27 cellular contexts compared by ENCODE assay signal in genomic region chr19:54708781-54709180, GRCh38. TPM values are rescaled to one million over a fixed set of nuclear protein-coding genes. Genes with fewer than 3 reads are reported as not detected.
DNase-seq lines count a peak whose midpoint lies in the region; ATAC-seq and TF ChIP-seq lines count a peak whose summit lies in the region.
"Had no signal": no experiment of that assay in that cellular context is flagged by ENCODE, and none has a peak within 500 bp of the region (broad histone marks: within the 10 kb centered on the region; RNA-seq: fewer than 3 reads in every experiment).

No MANE protein-coding gene starts in this region.

- H3K36me3 ChIP-seq in Loucy (ENCODE audit: insufficient read depth, low read length) (no peaks in the 10 kb centered on the region), Caco-2 (ENCODE audit: control insufficient read depth, insufficient read depth, low read length) (no peaks in the 10 kb centered on the region)
- H3K36me3 ChIP-seq: sigmoid colon had no signal

- H3K27me3 Mint-ChIP-seq in effector memory CD8-positive, alpha-beta T cell = peaks cover 10 to 44% of the 10 kb centered on the region in 2 donors
- H3K27me3 Mint-ChIP-seq in T-helper 17 cell = peaks cover 25% of the 10 kb centered on the region
- H3K27me3 Mint-ChIP-seq in Caco-2 (ENCODE audit: insufficient read depth, unreplicated experiment) = peaks cover 23% of the 10 kb centered on the region
- H3K27me3 Mint-ChIP-seq: progenitor cell of endocrine pancreas had no signal

- no TSS peak for BruUV-seq in Caco-2 (replicated peaks; lab: Mats Ljungman, UMichigan)

- no peaks in the 10 kb centered on the region for H3K9me3 Mint-ChIP-seq in effector memory CD8-positive, alpha-beta T cell
- H3K9me3 Mint-ChIP-seq in Caco-2 (ENCODE audit: unreplicated experiment) = no peaks in the 10 kb centered on the region
- H3K9me3 Mint-ChIP-seq: activated CD4-positive, alpha-beta memory T cell treated with anti-CD3 and anti-CD28 coated beads for 36 hours; stimulated activated naive CD8-positive, alpha-beta T cell treated with anti-CD3 and anti-CD28 coated beads, Interleukin-15, Interleukin-2, amounts not matched to agents 100 ng/mL and 50 ng/mL, for 24 hours had no signal

- peak overlapping the region; percentile 25 to 27 for H3K4me3 Mint-ChIP-seq in effector memory CD8-positive, alpha-beta T cell
- H3K4me3 Mint-ChIP-seq in T-helper 17 cell (no peak overlapping the region), Caco-2 (ENCODE audit: unreplicated experiment) (no peak overlapping the region)
- H3K4me3 Mint-ChIP-seq: activated CD4-positive, alpha-beta memory T cell treated with anti-CD3 and anti-CD28 coated beads for 36 hours; brain; stimulated activated naive CD8-positive, alpha-beta T cell treated with anti-CD3 and anti-CD28 coated beads, Interleukin-15, Interleukin-2, amounts not matched to agents 100 ng/mL and 50 ng/mL, for 24 hours had no signal

- H3K27me3 ChIP-seq in Loucy (ENCODE audit: insufficient read depth, low read length, poor library complexity, severe bottlenecking) (no peaks in the 10 kb centered on the region), Caco-2 (replicated peaks; ENCODE audit: control insufficient read depth, insufficient read depth, low read length) (no peaks in the 10 kb centered on the region)
- H3K27me3 ChIP-seq: sigmoid colon had no signal

- H3K4me1 Mint-ChIP-seq in effector memory CD8-positive, alpha-beta T cell (ENCODE audit: low read depth in 2 of 2) = peaks cover 25 to 26% of the 10 kb centered on the region in 2 donors
- H3K4me1 Mint-ChIP-seq in T-helper 17 cell (peaks cover 5% of the 10 kb centered on the region), Caco-2 (ENCODE audit: low read depth, unreplicated experiment) (no peaks in the 10 kb centered on the region)
- H3K4me1 Mint-ChIP-seq: brain had no signal

- H3K9me3 ChIP-seq in Loucy (ENCODE audit: insufficient read depth, low read depth, low read length) = no peaks in the 10 kb centered on the region
- no peaks in the 10 kb centered on the region for H3K9me3 ChIP-seq in T-helper 17 cell (ENCODE audit: control insufficient read depth, low read length, poor library complexity, severe bottlenecking)
- H3K9me3 ChIP-seq in Caco-2 = no peaks in the 10 kb centered on the region
- H3K9me3 ChIP-seq: sigmoid colon had no signal

- peak overlapping the region in 1 of 2 donors; percentile 55 for H3K27ac Mint-ChIP-seq in effector memory CD8-positive, alpha-beta T cell
- H3K27ac Mint-ChIP-seq in T-helper 17 cell = no peak overlapping the region
- no peak overlapping the region for H3K27ac Mint-ChIP-seq in Caco-2 (ENCODE audit: unreplicated experiment)
- H3K27ac Mint-ChIP-seq: activated CD4-positive, alpha-beta memory T cell treated with anti-CD3 and anti-CD28 coated beads for 36 hours; brain; progenitor cell of endocrine pancreas; stimulated activated naive CD8-positive, alpha-beta T cell treated with anti-CD3 and anti-CD28 coated beads, Interleukin-15, Interleukin-2, amounts not matched to agents 100 ng/mL and 50 ng/mL, for 24 hours had no signal

- H3K4me3 ChIP-seq in Loucy (ENCODE audit: low read length, poor library complexity, severe bottlenecking) (no peak overlapping the region), Caco-2 (ENCODE audit: low read depth, low read length) (no peak overlapping the region)
- H3K4me3 ChIP-seq: sigmoid colon had no signal

- no peak for ATAC-seq in effector memory CD8-positive, alpha-beta T cell (replicated peaks)
- ATAC-seq in T-helper 17 cell = no peak
- ATAC-seq: HCT116, SK-N-SH treated with all-trans-retinoic acid at 6 μM for 48 hours had no signal

- no peaks in the 10 kb centered on the region for H3K36me3 Mint-ChIP-seq in effector memory CD8-positive, alpha-beta T cell (ENCODE audit: insufficient read depth)
- H3K36me3 Mint-ChIP-seq in T-helper 17 cell (ENCODE audit: low read depth) (no peaks in the 10 kb centered on the region), Caco-2 (ENCODE audit: insufficient read depth, unreplicated experiment) (no peaks in the 10 kb centered on the region)
- H3K36me3 Mint-ChIP-seq: activated CD4-positive, alpha-beta memory T cell treated with anti-CD3 and anti-CD28 coated beads for 36 hours; brain had no signal

- H3K9ac ChIP-seq in Loucy (ENCODE audit: low read depth, low read length, poor library complexity, severe bottlenecking) = no peak overlapping the region

- TF ChIP-seq CTCF in Loucy (conservative IDR thresholded peaks at IDR 0.05; ENCODE audit: low read length) = no peak
- TF ChIP-seq CTCF in Caco-2 (IDR thresholded peaks at IDR 0.05; ENCODE audit: insufficient read depth in 1 of 2, low read depth in 1 of 2, low read length in 1 of 2, severe bottlenecking in 1 of 2, unreplicated experiment in 1 of 2) = no peak

- peak overlapping the region; percentile 59 for H3K4me2 ChIP-seq in Loucy (ENCODE audit: low read depth, low read length, poor library complexity, severe bottlenecking)

- POLR2A ChIA-PET in Caco-2 (lab: Charles Lee) = no interaction called here

- H2AFZ ChIP-seq in Loucy (ENCODE audit: low read length) = no peak overlapping the region

- H3K79me2 ChIP-seq in Loucy (ENCODE audit: insufficient read depth, low read length) = no peaks in the 10 kb centered on the region

- intact Hi-C loops in Caco-2 (cut with micrococcal nuclease; ENCODE audit: unreplicated experiment) = no loop called here

- H3F3A ChIP-seq in Loucy (ENCODE audit: low read depth) = no peaks in the 10 kb centered on the region

- peak; percentile 99 for DNase-seq in NCI-H1694 treated with DMSO at 0.1 percent for 48 hours (lab: John Stamatoyannopoulos, UW)
- no peak for DNase-seq in NCI-H1694 (lab: John Stamatoyannopoulos, UW)
- DNase-seq in NCI-H82 treated with DMSO at 0.1 percent for 48 hours (lab: John Stamatoyannopoulos, UW; ENCODE audit: unreplicated experiment) = peak; percentile 54
- no peak for DNase-seq in NCI-H82 (lab: John Stamatoyannopoulos, UW)
- DNase-seq in effector memory CD8-positive, alpha-beta T cell = no peak
- no peak for DNase-seq in T-helper 17 cell
- no peak for DNase-seq in Caco-2
- DNase-seq: activated CD4-positive, alpha-beta memory T cell treated with anti-CD3 and anti-CD28 coated beads for 36 hours; activated CD4-positive, CD25-positive, alpha-beta regulatory T cell; activated gamma-delta T cell; C1 segment of cervical spinal cord; Calu3; GDM1; NCI-H1048; NCI-H524 treated with DMSO at 0.1 percent for 48 hours; OCI-M1; sigmoid colon; T1000 had no signal

- H4K20me1 ChIP-seq in Loucy (ENCODE audit: insufficient read depth, low read length, poor library complexity, severe bottlenecking) = no peaks in the 10 kb centered on the region

- CTCF ChIA-PET in Caco-2 (lab: Charles Lee) = no interaction called here

- H3K9me2 ChIP-seq in Loucy (replicated peaks; ENCODE audit: low read depth, low read length) = no peaks in the 10 kb centered on the region

- H3K4me1 ChIP-seq in Loucy (ENCODE audit: insufficient read depth, low read length, poor library complexity, severe bottlenecking) = peaks cover 14% of the 10 kb centered on the region
- no peaks in the 10 kb centered on the region for H3K4me1 ChIP-seq in Caco-2
- H3K4me1 ChIP-seq: sigmoid colon had no signal

RNA-seq across cellular contexts. Expression of gene KIR3DL3, which starts 15.5 kb away (rescaled TPM):
- total RNA-seq in T-helper 17 cell (not detected), Caco-2 (2022) (not detected in 2 replicates)
- total RNA-seq: activated CD4-positive, alpha-beta memory T cell treated with anti-CD3 and anti-CD28 coated beads for 36 hours; Calu3; cerebellum; epithelial cell of proximal tubule; lung microvascular endothelial cell; progenitor cell of endocrine pancreas; sigmoid colon had no signal

RNA-seq across cellular contexts. Expression of gene KIR2DL3, which starts 29.5 kb away (rescaled TPM):
- not detected for total RNA-seq in T-helper 17 cell
- total RNA-seq in Caco-2 (2022) = not detected in 2 replicates
- total RNA-seq: activated CD4-positive, alpha-beta memory T cell treated with anti-CD3 and anti-CD28 coated beads for 36 hours; Calu3; cerebellum; epithelial cell of proximal tubule; lung microvascular endothelial cell; progenitor cell of endocrine pancreas; sigmoid colon had no signal

RNA-seq across cellular contexts. Expression of gene LILRB4, which starts 46.0 kb away (rescaled TPM):
- total RNA-seq in T-helper 17 cell = 1 to 10 TPM in 1 of 2 donors, under 1 TPM in 1; 0.47 to 1.9 TPM
- total RNA-seq in Caco-2 (2022) = not detected in 2 replicates
- total RNA-seq: activated CD4-positive, alpha-beta memory T cell treated with anti-CD3 and anti-CD28 coated beads for 36 hours; Calu3; epithelial cell of proximal tubule; lung microvascular endothelial cell; progenitor cell of endocrine pancreas had no signal

Comparison
In these comparisons a context has a peak if more than half of its experiments do, and no peak if none do; other contexts are left out.
1. DNase-seq: peak in NCI-H1694 treated with DMSO at 0.1 percent for 48 hours (single experiment) and NCI-H82 treated with DMSO at 0.1 percent for 48 hours (single experiment); none in NCI-H1694 (single experiment), NCI-H82 (single experiment), effector memory CD8-positive, alpha-beta T cell (0 of 3), T-helper 17 cell (0 of 3) and Caco-2 (0 of 2).
2. H3K4me3 Mint-ChIP-seq: peak in effector memory CD8-positive, alpha-beta T cell (2 of 2); none in T-helper 17 cell (single experiment) and Caco-2 (single experiment).